Comparison of ENCODE assay signal across 8 cellular contexts in genomic region chr2:144523606-144524131, GRCh38. TPM values are rescaled to one million over a fixed set of nuclear protein-coding genes. Genes with fewer than 3 reads are reported as not detected.
DNase-seq lines count a peak whose midpoint lies in the region; ATAC-seq and TF ChIP-seq lines count a peak whose summit lies in the region.

No MANE protein-coding gene starts in this region.

- peak overlapping the region; percentile 73 for H3K4me3 ChIP-seq in AG09309 (ENCODE audit: control insufficient read depth, low read depth, low read length)
- H3K4me3 ChIP-seq in KMS-11 (IDR thresholded peaks at IDR 0.05; ENCODE audit: insufficient read depth, low read depth, low read length): no peak overlapping the region
- H3K4me3 ChIP-seq in mammary epithelial cell (replicated peaks in 1 of 3; ENCODE audit: insufficient read depth in 1 of 3, low read depth in 2 of 3, low read length in 3 of 3): peak overlapping the region; percentile 21 to 31 (median 22)
- H3K4me3 ChIP-seq in urinary bladder (ENCODE audit: low read depth, low read length): peak overlapping the region; percentile 84

- CTCF ChIA-PET in mammary epithelial cell (lab: Charles Lee; ENCODE audit: low non-redundant PET): no interaction called here

- peaks cover 5% of the 10 kb centered on the region for H3K27me3 Mint-ChIP-seq in memory B cell

- peak overlapping the region; percentile 55 for H3K27ac Mint-ChIP-seq in memory B cell

- H3K36me3 ChIP-seq in KMS-11 (ENCODE audit: insufficient read depth): no peaks in the 10 kb centered on the region
- no peaks in the 10 kb centered on the region for H3K36me3 ChIP-seq in mammary epithelial cell (ENCODE audit: insufficient read depth, low read length)
- no peaks in the 10 kb centered on the region for H3K36me3 ChIP-seq in urinary bladder (ENCODE audit: insufficient read depth)

- peak overlapping the region; percentile 86 for H3K4me2 ChIP-seq in KMS-11
- peak overlapping the region; percentile 65 for H3K4me2 ChIP-seq in mammary epithelial cell (ENCODE audit: insufficient read depth, low read depth, low read length)

- no peaks in the 10 kb centered on the region for H3K9me3 Mint-ChIP-seq in memory B cell

- no peaks in the 10 kb centered on the region for H3K79me2 ChIP-seq in KMS-11 (ENCODE audit: insufficient read depth, low read depth)
- H3K79me2 ChIP-seq in mammary epithelial cell (ENCODE audit: insufficient read depth, low read length): no peaks in the 10 kb centered on the region

- peak overlapping the region; percentile 86 for H3K4me3 Mint-ChIP-seq in memory B cell

- in situ Hi-C loops in mammary epithelial cell (cut with MboI; ENCODE audit: low sequenced_read_pairs in 2 of 2): no loop called here

- ATAC-seq in memory B cell (ENCODE audit: low read depth) (no peak), GM18867 (IDR thresholded peaks at IDR 0.05; ENCODE audit: unreplicated experiment) (no peak)

- peaks cover 2% of the 10 kb centered on the region for H3K36me3 Mint-ChIP-seq in memory B cell

- BruUV-seq in mammary epithelial cell (replicated peaks; lab: Mats Ljungman, UMichigan): no TSS peak

- H4K20me1 ChIP-seq in KMS-11 (ENCODE audit: insufficient read depth) (no peaks in the 10 kb centered on the region), mammary epithelial cell (ENCODE audit: insufficient read depth, low read length) (no peaks in the 10 kb centered on the region)

- no peak overlapping the region; the same call in 1 of the 2 replicates for H3K9ac ChIP-seq in KMS-11
- H3K9ac ChIP-seq in mammary epithelial cell (ENCODE audit: insufficient read depth, low read length): no peak overlapping the region

- dilution Hi-C loops in mammary epithelial cell (cut with HindIII; ENCODE audit: low sequenced_read_pairs): no loop called here

- no peak for DNase-seq in AG09309 (ENCODE audit: low read depth)
- DNase-seq in mammary epithelial cell: no peak
- DNase-seq in memory B cell (ENCODE audit: low spot score in 2 of 2): no peak
- DNase-seq in midbrain (lab: John Stamatoyannopoulos, UW): no peak
- no peak for DNase-seq in mesenteric fat pad (ENCODE audit: low spot score)

- H3K9me3 ChIP-seq in mammary epithelial cell (replicated peaks; ENCODE audit: insufficient read depth, low read length): no peaks in the 10 kb centered on the region

- intact Hi-C loops in mammary epithelial cell (cut with micrococcal nuclease): no loop called here

- H3K27me3 ChIP-seq in KMS-11 (ENCODE audit: insufficient read depth, low read depth) (no peaks in the 10 kb centered on the region), mammary epithelial cell (ENCODE audit: insufficient read depth, low read length) (peaks cover 32% of the 10 kb centered on the region)

- H3K4me1 Mint-ChIP-seq in memory B cell: peaks cover 17% of the 10 kb centered on the region

- H3K27ac ChIP-seq in KMS-11 (no peak overlapping the region), mammary epithelial cell (ENCODE audit: insufficient read depth, low read depth, low read length) (no peak overlapping the region), urinary bladder (ENCODE audit: low read depth) (no peak overlapping the region)

- WGBS in mammary epithelial cell (ENCODE audit: low coverage, missing lambda C conversion rate): 59% methylated on average over 4 of the region's 15 CpGs
- WGBS in urinary bladder: 2% methylated on average over 15 of the region's 15 CpGs

- H3K4me1 ChIP-seq in KMS-11 (ENCODE audit: low read depth, poor library complexity, severe bottlenecking) (peaks cover 14% of the 10 kb centered on the region), mammary epithelial cell (ENCODE audit: insufficient read depth, low read length) (peaks cover 10% of the 10 kb centered on the region), urinary bladder (ENCODE audit: insufficient read depth) (no peaks in the 10 kb centered on the region)

- H2AFZ ChIP-seq in KMS-11 (ENCODE audit: low read depth): peak overlapping the region; percentile 75
- H2AFZ ChIP-seq in mammary epithelial cell (ENCODE audit: low read depth, low read length): no peak overlapping the region

- TF ChIP-seq CTCF in AG09309 (IDR thresholded peaks at IDR 0.05; ENCODE audit: control insufficient read depth, insufficient read depth, low read depth, low read length, missing control alignments): no peak
- no peak for TF ChIP-seq CTCF in KMS-11 (conservative IDR thresholded peaks at IDR 0.05; ENCODE audit: low read depth, low read length)
- TF ChIP-seq CTCF in mammary epithelial cell (conservative IDR thresholded peaks at IDR 0.05 in 1 of 2, IDR thresholded peaks at IDR 0.05 in 1 of 2; ENCODE audit: extremely low read depth in 1 of 2, insufficient read depth in 1 of 2, low read depth in 1 of 2, low read length in 2 of 2): no peak

RNA-seq across cellular contexts. Expression of gene ZEB2, which starts 3.8 kb away (rescaled TPM):
- total RNA-seq in mammary epithelial cell (under 1 TPM; 0.45 to 0.50 TPM), urinary bladder (307 TPM), mesenteric fat pad (329 TPM)
- polyA plus RNA-seq in mammary epithelial cell (0.26 TPM), urinary bladder (66.7 TPM)
- polyA minus RNA-seq in mammary epithelial cell: not detected

Comparison
In these comparisons a context has a peak if more than half of its experiments do, and no peak if none do; other contexts are left out.
1. RNA of gene ZEB2, which starts 3.8 kb away (total RNA-seq): 329 TPM in mesenteric fat pad (single experiment) and 307 TPM in urinary bladder (single experiment); 0.45 to 0.50 TPM in mammary epithelial cell; every median in the first group is over 100 times any median in the second.